10 cellular contexts compared by ENCODE assay signal in the genomic region with DNA sequence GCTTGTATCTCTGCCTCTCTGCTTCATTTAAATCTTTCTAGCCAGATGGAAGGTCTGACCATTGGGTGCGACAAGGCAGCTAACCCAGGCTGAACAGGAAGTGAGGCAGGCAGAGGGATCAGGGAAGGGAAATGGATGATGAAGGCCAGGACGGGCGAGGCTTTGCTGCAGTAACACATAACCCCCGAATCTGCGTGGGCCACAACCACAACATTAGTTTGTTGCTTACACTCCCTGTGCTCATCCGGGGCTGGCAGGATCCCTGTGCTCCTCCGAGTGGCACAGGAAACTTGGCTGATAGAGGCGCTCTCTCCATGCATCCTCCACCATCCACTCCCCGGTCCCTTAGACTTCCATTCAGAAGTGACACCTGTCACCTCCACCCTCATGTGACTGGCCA. TPM values are rescaled to one million over a fixed set of nuclear protein-coding genes. Genes with fewer than 3 reads are reported as not detected.
DNase-seq lines count a peak whose midpoint lies in the region; ATAC-seq, FAIRE-seq and TF ChIP-seq lines count a peak whose summit lies in the region.
"Had no signal": no experiment of that assay in that cellular context is flagged by ENCODE, and none has a peak within 500 bp of the region (broad histone marks: within the 10 kb centered on the region; RNA-seq: fewer than 3 reads in every experiment).

No MANE protein-coding gene starts in this region.

- WGBS in small intestine, 3 donors = 64 to 73% (median 71%) methylated on average over 9 of the region's 9 CpGs

- POLR2A ChIA-PET in CD4-positive, alpha-beta T cell (lab: Charles Lee) = interaction anchor here (0.7 to 6.4 kb wide), 11 partner anchors 14 to 1693 kb away, joined by 3 to 120 read pairs (median 3); partner anchors contain the start of genes ALDH16A1, PIH1D1, RPL13A and RRAS
- POLR2A ChIA-PET in activated CD4-positive, alpha-beta memory T cell treated with anti-CD3 and anti-CD28 coated beads, Interleukin-2, amount 10 ng/mL, durations not matched to agents 7 days and 5 days (lab: Charles Lee) = interaction anchor here (0.6 to 10.7 kb wide), 13 partner anchors 10 to 204 kb away, joined by 3 to 192 read pairs (median 6); partner anchors contain the start of genes ALDH16A1, PIH1D1, PRMT1 and RPL13A
- POLR2A ChIA-PET in naive thymus-derived CD8-positive, alpha-beta T cell (lab: Charles Lee) = interaction anchor here (0.6 to 11.3 kb wide), 13 partner anchors 12 to 139 kb away, joined by 3 to 321 read pairs (median 5); partner anchors contain the start of genes ALDH16A1, PIH1D1 and RPL13A

- peak overlapping the region; percentile 100 for H3K4me3 Mint-ChIP-seq in CD4-positive, alpha-beta T cell
- H3K4me3 Mint-ChIP-seq in activated CD4-positive, alpha-beta memory T cell treated with anti-CD3 and anti-CD28 coated beads, Interleukin-2, amount 10 ng/mL, durations not matched to agents 7 days and 5 days = peak overlapping the region; percentile 97
- H3K4me3 Mint-ChIP-seq in naive thymus-derived CD8-positive, alpha-beta T cell = peak overlapping the region; percentile 93 to 99 (median 96)

- H3K27me3 ChIP-seq in BLaER1 (no peaks in the 10 kb centered on the region), small intestine (ENCODE audit: control insufficient read depth in 2 of 2, insufficient read depth in 2 of 2, low read length in 2 of 2) (no peaks in the 10 kb centered on the region)
- no peaks in the 10 kb centered on the region for H3K27me3 ChIP-seq in CD4-positive, alpha-beta T cell (ENCODE audit: control insufficient read depth, insufficient read depth, low read length)

- H3K36me3 ChIP-seq in BLaER1 = no peaks in the 10 kb centered on the region
- no peaks in the 10 kb centered on the region for H3K36me3 ChIP-seq in small intestine (ENCODE audit: control insufficient read depth in 2 of 2, insufficient read depth in 2 of 2, low read length in 2 of 2)

- H3K27ac ChIP-seq in BLaER1 (peak overlapping the region; percentile 62), small intestine (ENCODE audit: low read depth in 1 of 2, low read length in 1 of 2) (peak overlapping the region in 1 of 2 donors; percentile 55)
- peak overlapping the region; percentile 98 for H3K27ac ChIP-seq in CD4-positive, alpha-beta T cell (ENCODE audit: low read depth, low read length)

- H3K27ac Mint-ChIP-seq in CD4-positive, alpha-beta T cell = peak overlapping the region; percentile 98
- H3K27ac Mint-ChIP-seq in activated CD4-positive, alpha-beta memory T cell treated with anti-CD3 and anti-CD28 coated beads, Interleukin-2, amount 10 ng/mL, durations not matched to agents 7 days and 5 days = peak overlapping the region; percentile 92
- peak overlapping the region; percentile 92 to 100 (median 98) for H3K27ac Mint-ChIP-seq in naive thymus-derived CD8-positive, alpha-beta T cell

- TF ChIP-seq CTCF in CD4-positive, alpha-beta T cell (IDR thresholded peaks at IDR 0.05) = no peak

- no peaks in the 10 kb centered on the region for H3K27me3 Mint-ChIP-seq in CD4-positive, alpha-beta T cell
- no peaks in the 10 kb centered on the region for H3K27me3 Mint-ChIP-seq in activated CD4-positive, alpha-beta memory T cell treated with anti-CD3 and anti-CD28 coated beads, Interleukin-2, amount 10 ng/mL, durations not matched to agents 7 days and 5 days
- H3K27me3 Mint-ChIP-seq in naive thymus-derived CD8-positive, alpha-beta T cell = no peaks in the 10 kb centered on the region

- no peak for ATAC-seq in CD4-positive, alpha-beta T cell (ENCODE audit: poor library complexity)
- no peak for ATAC-seq in naive thymus-derived CD8-positive, alpha-beta T cell

- CTCF ChIA-PET in CD4-positive, alpha-beta T cell (lab: Charles Lee) = interaction anchor here (0.9 to 3.1 kb wide), 8 partner anchors 22 to 192 kb away, joined by 3 to 20 read pairs (median 4); partner anchors contain the start of genes BCL2L12, IRF3 and PIH1D1
- CTCF ChIA-PET in activated CD4-positive, alpha-beta memory T cell treated with anti-CD3 and anti-CD28 coated beads, Interleukin-2, amount 10 ng/mL, durations not matched to agents 7 days and 5 days (lab: Charles Lee) = interaction anchor here (0.6 to 5.9 kb wide), 20 partner anchors 15 to 203 kb away, joined by 3 to 159 read pairs (median 4); partner anchors contain the start of genes ALDH16A1, PIH1D1, PRMT1 and RPL13A

- H3K9ac ChIP-seq in BLaER1 = peak overlapping the region; percentile 71; the same call in 1 of the 2 replicates

- peak overlapping the region; percentile 65; the same call in 1 of the 2 replicates for H3K4me3 ChIP-seq in BLaER1
- no peak overlapping the region for H3K4me3 ChIP-seq in small intestine (ENCODE audit: low read depth in 1 of 2, low read length in 2 of 2)

- peaks cover 39% of the 10 kb centered on the region for H3K36me3 Mint-ChIP-seq in CD4-positive, alpha-beta T cell (ENCODE audit: low read depth)
- peaks cover 27% of the 10 kb centered on the region for H3K36me3 Mint-ChIP-seq in activated CD4-positive, alpha-beta memory T cell treated with anti-CD3 and anti-CD28 coated beads, Interleukin-2, amount 10 ng/mL, durations not matched to agents 7 days and 5 days (ENCODE audit: low read depth)
- peaks cover 10 to 33% (median 11%) of the 10 kb centered on the region in 3 donors for H3K36me3 Mint-ChIP-seq in naive thymus-derived CD8-positive, alpha-beta T cell

- FAIRE-seq in small intestine (lab: Jason Lieb, UNC) = no peak

- no peak for DNase-seq in CD4-positive, alpha-beta T cell
- no peak for DNase-seq in activated CD4-positive, alpha-beta memory T cell treated with anti-CD3 and anti-CD28 coated beads, Interleukin-2, amount 10 ng/mL, durations not matched to agents 7 days and 5 days
- no peak for DNase-seq in naive thymus-derived CD8-positive, alpha-beta T cell
- no peak for DNase-seq in small intestine
- no peak for DNase-seq in NCI-H146 (lab: John Stamatoyannopoulos, UW)
- DNase-seq in RPMI8226 = no peak
- DNase-seq: NCI-H1436 treated with DMSO at 0.1 percent for 48 hours; posterior cingulate gyrus; stimulated activated CD4-positive, alpha-beta T cell treated with anti-CD3 and anti-CD28 coated beads, Interleukin-2, amount 100 ng/mL, for 48 hours had no signal

- H3K4me1 Mint-ChIP-seq in CD4-positive, alpha-beta T cell (ENCODE audit: low read depth) = peaks cover 64% of the 10 kb centered on the region
- H3K4me1 Mint-ChIP-seq in activated CD4-positive, alpha-beta memory T cell treated with anti-CD3 and anti-CD28 coated beads, Interleukin-2, amount 10 ng/mL, durations not matched to agents 7 days and 5 days = peaks cover 68% of the 10 kb centered on the region
- H3K4me1 Mint-ChIP-seq in naive thymus-derived CD8-positive, alpha-beta T cell = peaks cover 29 to 78% (median 68%) of the 10 kb centered on the region in 4 donors

- peaks cover 7% of the 10 kb centered on the region; the same call in 1 of the 2 replicates for H4K20me1 ChIP-seq in BLaER1

- intact Hi-C loops in CD4-positive, alpha-beta T cell (cut with DNase I, micrococcal nuclease) = loop anchor here in 1 of 2 experiments (10.0 kb wide), 1 partner anchor 202 kb away; the partner anchor contains the start of gene PRMT1

- H3K9me3 ChIP-seq in BLaER1 = no peaks in the 10 kb centered on the region
- no peaks in the 10 kb centered on the region for H3K9me3 ChIP-seq in CD4-positive, alpha-beta T cell (ENCODE audit: control insufficient read depth, low read length)
- H3K9me3 ChIP-seq in small intestine (ENCODE audit: control insufficient read depth, low read depth) = no peaks in the 10 kb centered on the region

- H3K4me1 ChIP-seq in BLaER1 (peaks cover 90% of the 10 kb centered on the region), small intestine (ENCODE audit: control insufficient read depth in 2 of 2, insufficient read depth in 1 of 2, low read depth in 1 of 2, low read length in 1 of 2) (no peaks in the 10 kb centered on the region)

- H3K4me2 ChIP-seq in BLaER1 = peak overlapping the region; percentile 95

- no peaks in the 10 kb centered on the region for H3K9me3 Mint-ChIP-seq in CD4-positive, alpha-beta T cell
- no peaks in the 10 kb centered on the region for H3K9me3 Mint-ChIP-seq in activated CD4-positive, alpha-beta memory T cell treated with anti-CD3 and anti-CD28 coated beads, Interleukin-2, amount 10 ng/mL, durations not matched to agents 7 days and 5 days
- H3K9me3 Mint-ChIP-seq in naive thymus-derived CD8-positive, alpha-beta T cell = no peaks in the 10 kb centered on the region

RNA-seq across cellular contexts. Expression of gene FLT3LG, which starts 1.1 kb away (rescaled TPM):
- 100 to 1,000 TPM; 311 to 325 TPM for total RNA-seq in CD4-positive, alpha-beta T cell
- total RNA-seq in activated CD4-positive, alpha-beta memory T cell treated with anti-CD3 and anti-CD28 coated beads, Interleukin-2, amount 10 ng/mL, durations not matched to agents 7 days and 5 days = 100 to 1,000 TPM; 187 to 197 TPM
- total RNA-seq in naive thymus-derived CD8-positive, alpha-beta T cell = 100 to 1,000 TPM; 106 to 112 TPM
- polyA plus RNA-seq in naive thymus-derived CD8-positive, alpha-beta T cell = 100 to 1,000 TPM; 108 to 205 (median 166) TPM
- 1 to 10 TPM; 7.8 to 10.0 (median 8.6) TPM for polyA plus RNA-seq in small intestine

RNA-seq across cellular contexts. Expression of gene RPL13A, which starts 14.5 kb away (rescaled TPM):
- 1,000 to 10,000 TPM; 5,328 to 5,481 TPM for total RNA-seq in CD4-positive, alpha-beta T cell
- total RNA-seq in activated CD4-positive, alpha-beta memory T cell treated with anti-CD3 and anti-CD28 coated beads, Interleukin-2, amount 10 ng/mL, durations not matched to agents 7 days and 5 days = 1,000 to 10,000 TPM; 2,417 to 2,463 TPM
- 1,000 to 10,000 TPM; 5,160 to 5,167 TPM for total RNA-seq in naive thymus-derived CD8-positive, alpha-beta T cell
- 1,000 to 10,000 TPM; 3,162 to 3,664 (median 3,630) TPM for polyA plus RNA-seq in naive thymus-derived CD8-positive, alpha-beta T cell
- polyA plus RNA-seq in small intestine = 1,000 to 10,000 TPM; 2,350 to 5,026 (median 4,251) TPM

RNA-seq across cellular contexts. Expression of gene ALDH16A1, which starts 19.9 kb away (rescaled TPM):
- 10 to 100 TPM; 25.1 to 25.8 TPM for total RNA-seq in CD4-positive, alpha-beta T cell
- total RNA-seq in activated CD4-positive, alpha-beta memory T cell treated with anti-CD3 and anti-CD28 coated beads, Interleukin-2, amount 10 ng/mL, durations not matched to agents 7 days and 5 days = 10 to 100 TPM; 34.1 to 36.6 TPM
- total RNA-seq in naive thymus-derived CD8-positive, alpha-beta T cell = 10 to 100 TPM; 44.3 to 44.4 TPM
- polyA plus RNA-seq in naive thymus-derived CD8-positive, alpha-beta T cell = 10 to 100 TPM; 28.3 to 38.0 (median 30.1) TPM
- polyA plus RNA-seq in small intestine = 100 to 1,000 TPM in 2 of 3 donors, 10 to 100 TPM in 1; 59.4 to 130 (median 108) TPM

RNA-seq across cellular contexts. Expression of gene PIH1D1, which starts 21.3 kb away (rescaled TPM):
- 100 to 1,000 TPM; 145 to 151 TPM for total RNA-seq in CD4-positive, alpha-beta T cell
- total RNA-seq in activated CD4-positive, alpha-beta memory T cell treated with anti-CD3 and anti-CD28 coated beads, Interleukin-2, amount 10 ng/mL, durations not matched to agents 7 days and 5 days = 100 to 1,000 TPM; 168 to 170 TPM
- 100 to 1,000 TPM; 157 to 179 TPM for total RNA-seq in naive thymus-derived CD8-positive, alpha-beta T cell
- 10 to 100 TPM; 85.3 to 88.9 (median 86.7) TPM for polyA plus RNA-seq in naive thymus-derived CD8-positive, alpha-beta T cell
- polyA plus RNA-seq in small intestine = 100 to 1,000 TPM in 1 of 3 donors, 10 to 100 TPM in 2; 87.7 to 115 (median 91.6) TPM

RNA-seq across cellular contexts. Expression of gene RPS11, which starts 23.3 kb away (rescaled TPM):
- total RNA-seq in CD4-positive, alpha-beta T cell = 1,000 to 10,000 TPM; 2,912 to 3,041 TPM
- 1,000 to 10,000 TPM; 2,194 to 2,385 TPM for total RNA-seq in activated CD4-positive, alpha-beta memory T cell treated with anti-CD3 and anti-CD28 coated beads, Interleukin-2, amount 10 ng/mL, durations not matched to agents 7 days and 5 days
- total RNA-seq in naive thymus-derived CD8-positive, alpha-beta T cell = 1,000 to 10,000 TPM; 3,084 to 3,152 TPM
- polyA plus RNA-seq in naive thymus-derived CD8-positive, alpha-beta T cell = 1,000 to 10,000 TPM; 2,379 to 2,818 (median 2,600) TPM
- polyA plus RNA-seq in small intestine = 1,000 to 10,000 TPM; 2,854 to 5,067 (median 5,025) TPM
